15 cellular contexts compared by ENCODE assay signal in the genomic region with DNA sequence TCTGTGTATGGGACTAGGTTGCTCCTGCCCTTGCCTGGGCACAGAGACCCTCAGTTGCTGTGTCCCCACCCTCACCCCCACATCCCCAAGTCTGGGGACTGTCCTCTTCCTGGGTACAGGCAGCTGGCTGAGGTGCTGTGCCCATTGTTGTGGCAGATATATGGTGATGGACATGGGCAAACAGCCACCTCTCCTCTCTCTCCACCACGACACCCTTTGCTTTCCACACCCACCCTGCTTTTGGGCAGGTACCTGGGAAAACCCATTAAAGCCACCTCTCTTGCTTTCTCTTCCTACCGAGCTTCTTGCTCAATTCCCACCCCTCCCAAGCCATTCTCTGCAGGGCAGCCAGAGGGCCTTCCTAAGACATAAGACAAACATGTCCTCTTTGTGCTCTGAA. TPM values are rescaled to one million over a fixed set of nuclear protein-coding genes. Genes with fewer than 3 reads are reported as not detected.
DNase-seq lines count a peak whose midpoint lies in the region; ATAC-seq and TF ChIP-seq lines count a peak whose summit lies in the region.
"Had no signal": no experiment of that assay in that cellular context is flagged by ENCODE, and none has a peak within 500 bp of the region (broad histone marks: within the 10 kb centered on the region; RNA-seq: fewer than 3 reads in every experiment).

No MANE protein-coding gene starts in this region.

- DNase-seq in stimulated activated naive CD8-positive, alpha-beta T cell treated with anti-CD3 and anti-CD28 coated beads, Interleukin-15, Interleukin-2, amounts not matched to agents 100 U/mL and 50 U/mL, for 24 hours, result no peak
- DNase-seq in activated CD4-positive, alpha-beta memory T cell treated with anti-CD3 and anti-CD28 coated beads for 36 hours, result no peak
- DNase-seq in glutamatergic neuron (no peak), GM20000 (ENCODE audit: low spot score) (no peak), NCI-H748 treated with DMSO at 0.1 percent for 48 hours (lab: John Stamatoyannopoulos, UW) (no peak)
- DNase-seq: activated effector memory CD4-positive, alpha-beta T cell treated with Interleukin-2 at 50 U/mL for 16 hours; heart left ventricle; mammary epithelial cell; MM.1S; NCI-H1930; SIG-M5; substantia nigra had no signal

- no peak for ATAC-seq in stimulated activated naive CD8-positive, alpha-beta T cell treated with anti-CD3 and anti-CD28 coated beads, Interleukin-15, Interleukin-2, amounts not matched to agents 100 U/mL and 50 U/mL, for 24 hours
- no peak for ATAC-seq in GM21390 (IDR thresholded peaks at IDR 0.05; ENCODE audit: unreplicated experiment)
- no peak for ATAC-seq in GM21447 (IDR thresholded peaks at IDR 0.05; ENCODE audit: unreplicated experiment)
- ATAC-seq: heart left ventricle had no signal

- H3K27me3 Mint-ChIP-seq in stimulated activated naive CD8-positive, alpha-beta T cell treated with anti-CD3 and anti-CD28 coated beads, Interleukin-15, Interleukin-2, amounts not matched to agents 100 ng/mL and 50 ng/mL, for 24 hours, result peaks cover 3% of the 10 kb centered on the region
- H3K27me3 Mint-ChIP-seq in activated CD4-positive, alpha-beta memory T cell treated with anti-CD3 and anti-CD28 coated beads for 36 hours, result no peaks in the 10 kb centered on the region
- H3K27me3 Mint-ChIP-seq in glutamatergic neuron (ENCODE audit: unreplicated experiment), result peaks cover 19% of the 10 kb centered on the region

- H3K9me3 Mint-ChIP-seq in stimulated activated naive CD8-positive, alpha-beta T cell treated with anti-CD3 and anti-CD28 coated beads, Interleukin-15, Interleukin-2, amounts not matched to agents 100 ng/mL and 50 ng/mL, for 24 hours, result no peaks in the 10 kb centered on the region
- H3K9me3 Mint-ChIP-seq in activated CD4-positive, alpha-beta memory T cell treated with anti-CD3 and anti-CD28 coated beads for 36 hours, result no peaks in the 10 kb centered on the region
- peaks cover 14% of the 10 kb centered on the region for H3K9me3 Mint-ChIP-seq in glutamatergic neuron (ENCODE audit: unreplicated experiment)

- intact Hi-C loops in activated CD4-positive, alpha-beta memory T cell treated with anti-CD3 and anti-CD28 coated beads for 36 hours (cut with micrococcal nuclease), result loop anchor here (5.0 kb wide), 1 partner anchor 220 kb away; a partner anchor contains a TSS

- CTCF ChIA-PET in activated CD4-positive, alpha-beta memory T cell treated with anti-CD3 and anti-CD28 coated beads for 36 hours (lab: Charles Lee), result interaction anchor here (2.7 to 3.2 kb wide), 2 partner anchors 9 to 22 kb away, joined by 18 to 24 read pairs; a partner anchor contains a TSS

- H3K4me1 Mint-ChIP-seq in stimulated activated naive CD8-positive, alpha-beta T cell treated with anti-CD3 and anti-CD28 coated beads, Interleukin-15, Interleukin-2, amounts not matched to agents 100 ng/mL and 50 ng/mL, for 24 hours (ENCODE audit: low read depth), result peaks cover 44% of the 10 kb centered on the region
- H3K4me1 Mint-ChIP-seq in activated CD4-positive, alpha-beta memory T cell treated with anti-CD3 and anti-CD28 coated beads for 36 hours (ENCODE audit: low read depth), result peaks cover 30% of the 10 kb centered on the region
- peaks cover 14% of the 10 kb centered on the region for H3K4me1 Mint-ChIP-seq in glutamatergic neuron (ENCODE audit: low read depth, unreplicated experiment)

- H3K36me3 Mint-ChIP-seq in stimulated activated naive CD8-positive, alpha-beta T cell treated with anti-CD3 and anti-CD28 coated beads, Interleukin-15, Interleukin-2, amounts not matched to agents 100 ng/mL and 50 ng/mL, for 24 hours (ENCODE audit: low read depth), result peaks cover 43% of the 10 kb centered on the region
- peaks cover 32% of the 10 kb centered on the region for H3K36me3 Mint-ChIP-seq in activated CD4-positive, alpha-beta memory T cell treated with anti-CD3 and anti-CD28 coated beads for 36 hours
- peaks cover 6% of the 10 kb centered on the region for H3K36me3 Mint-ChIP-seq in glutamatergic neuron (ENCODE audit: unreplicated experiment)

- TF ChIP-seq CTCF in glutamatergic neuron (IDR thresholded peaks at IDR 0.05; ENCODE audit: partially characterized antibody, unreplicated experiment), result no peak
- TF ChIP-seq CTCF in GM20000 (IDR thresholded peaks at IDR 0.05; ENCODE audit: extremely low read depth, missing control alignments), result no peak

- POLR2A ChIA-PET in activated CD4-positive, alpha-beta memory T cell treated with anti-CD3 and anti-CD28 coated beads for 36 hours (lab: Charles Lee), result no interaction called here

- H3K27ac Mint-ChIP-seq in stimulated activated naive CD8-positive, alpha-beta T cell treated with anti-CD3 and anti-CD28 coated beads, Interleukin-15, Interleukin-2, amounts not matched to agents 100 ng/mL and 50 ng/mL, for 24 hours, result peak overlapping the region; percentile 73
- H3K27ac Mint-ChIP-seq in activated CD4-positive, alpha-beta memory T cell treated with anti-CD3 and anti-CD28 coated beads for 36 hours, result peak overlapping the region; percentile 20
- peak overlapping the region; percentile 8 for H3K27ac Mint-ChIP-seq in glutamatergic neuron (ENCODE audit: unreplicated experiment)

- H3K4me3 Mint-ChIP-seq in stimulated activated naive CD8-positive, alpha-beta T cell treated with anti-CD3 and anti-CD28 coated beads, Interleukin-15, Interleukin-2, amounts not matched to agents 100 ng/mL and 50 ng/mL, for 24 hours, result no peak overlapping the region
- H3K4me3 Mint-ChIP-seq in activated CD4-positive, alpha-beta memory T cell treated with anti-CD3 and anti-CD28 coated beads for 36 hours, result no peak overlapping the region
- peak overlapping the region; percentile 20 for H3K4me3 Mint-ChIP-seq in glutamatergic neuron (ENCODE audit: unreplicated experiment)

RNA-seq across cellular contexts. Expression of a gene that starts 21.7 kb away (rescaled TPM):
- 10 to 100 TPM; 46.0 to 50.6 TPM for total RNA-seq in activated CD4-positive, alpha-beta memory T cell treated with anti-CD3 and anti-CD28 coated beads for 36 hours
- total RNA-seq in glutamatergic neuron (ENCODE audit: unreplicated experiment), result 27.0 TPM

RNA-seq across cellular contexts. Expression of a gene that starts 54.9 kb away (rescaled TPM):
- total RNA-seq in activated CD4-positive, alpha-beta memory T cell treated with anti-CD3 and anti-CD28 coated beads for 36 hours, result 1 to 10 TPM; 1.2 to 1.4 TPM
- 7.3 TPM for total RNA-seq in glutamatergic neuron (ENCODE audit: unreplicated experiment)

RNA-seq across cellular contexts. Expression of a gene that starts 56.2 kb away (rescaled TPM):
- total RNA-seq in activated CD4-positive, alpha-beta memory T cell treated with anti-CD3 and anti-CD28 coated beads for 36 hours, result 1,000 to 10,000 TPM; 1,695 to 1,771 TPM
- 1,286 TPM for total RNA-seq in glutamatergic neuron (ENCODE audit: unreplicated experiment)

Comparison
In these comparisons a context has a peak if more than half of its experiments do, and no peak if none do; other contexts are left out.
1. H3K27ac Mint-ChIP-seq: peak in every context shown above with its lines; median percentile 73 in stimulated activated naive CD8-positive, alpha-beta T cell treated with anti-CD3 and anti-CD28 coated beads, Interleukin-15, Interleukin-2, amounts not matched to agents 100 ng/mL and 50 ng/mL, for 24 hours; 20 in activated CD4-positive, alpha-beta memory T cell treated with anti-CD3 and anti-CD28 coated beads for 36 hours; 8 in glutamatergic neuron.